ENCODE assay signal across 29 cellular contexts in genomic region chr1:31687601-31688000, GRCh38. TPM values are rescaled to one million over a fixed set of nuclear protein-coding genes. Genes with fewer than 3 reads are reported as not detected.
DNase-seq lines count a peak whose midpoint lies in the region; ATAC-seq lines count a peak whose summit lies in the region.
"Had no signal": no experiment of that assay in that cellular context is flagged by ENCODE, and none has a peak within 500 bp of the region (broad histone marks: within the 10 kb centered on the region; RNA-seq: fewer than 3 reads in every experiment).

No MANE protein-coding gene starts in this region.

- H3K36me3 Mint-ChIP-seq in activated naive CD4-positive, alpha-beta T cell treated with anti-CD3 and anti-CD28 coated beads, Interleukin-2, amount 10 ng/mL, durations not matched to agents 7 days and 5 days = no peaks in the 10 kb centered on the region
- no peaks in the 10 kb centered on the region for H3K36me3 Mint-ChIP-seq in activated naive CD4-positive, alpha-beta T cell treated with anti-CD3 and anti-CD28 coated beads for 36 hours (ENCODE audit: low read depth)
- H3K36me3 Mint-ChIP-seq: CD14-positive monocyte; CD8-positive, alpha-beta memory T cell had no signal

- H2AK5ac ChIP-seq in neuronal stem cell (ENCODE audit: low read depth, low read length) = peak overlapping the region; percentile 32

- intact Hi-C loops in activated naive CD4-positive, alpha-beta T cell treated with anti-CD3 and anti-CD28 coated beads for 36 hours (cut with micrococcal nuclease) = no loop called here

- H3K14ac ChIP-seq in neuronal stem cell (ENCODE audit: low read length) = no peak overlapping the region

- no peak overlapping the region for H3K18ac ChIP-seq in neuronal stem cell (ENCODE audit: low read length)

- H3K9me3 Mint-ChIP-seq in activated naive CD4-positive, alpha-beta T cell treated with anti-CD3 and anti-CD28 coated beads, Interleukin-2, amount 10 ng/mL, durations not matched to agents 7 days and 5 days = no peaks in the 10 kb centered on the region
- H3K9me3 Mint-ChIP-seq in activated naive CD4-positive, alpha-beta T cell treated with anti-CD3 and anti-CD28 coated beads for 36 hours = no peaks in the 10 kb centered on the region
- H3K9me3 Mint-ChIP-seq: CD8-positive, alpha-beta memory T cell; GM23338 had no signal

- H2BK120ac ChIP-seq in neuronal stem cell (ENCODE audit: low read depth, low read length) = no peak overlapping the region

- peaks cover 2 to 9% of the 10 kb centered on the region in 2 donors for H3K4me1 ChIP-seq in neuronal stem cell (ENCODE audit: control insufficient read depth in 2 of 2, insufficient read depth in 1 of 2, low read depth in 1 of 2, low read length in 2 of 2)
- H3K4me1 ChIP-seq: BE2C, HAP-1 had no signal

- no peak overlapping the region for H3K4me2 ChIP-seq in neuronal stem cell (ENCODE audit: insufficient read depth, low read length, poor library complexity, severe bottlenecking)
- H3K4me2 ChIP-seq: GM23338 had no signal

- H3K4me3 Mint-ChIP-seq in activated naive CD4-positive, alpha-beta T cell treated with anti-CD3 and anti-CD28 coated beads, Interleukin-2, amount 10 ng/mL, durations not matched to agents 7 days and 5 days = no peak overlapping the region
- no peak overlapping the region for H3K4me3 Mint-ChIP-seq in activated naive CD4-positive, alpha-beta T cell treated with anti-CD3 and anti-CD28 coated beads for 36 hours
- H3K4me3 Mint-ChIP-seq: CD14-positive monocyte; CD8-positive, alpha-beta memory T cell; GM23338 had no signal

- no peaks in the 10 kb centered on the region for H3K9me3 ChIP-seq in neuronal stem cell (replicated peaks in 1 of 2; ENCODE audit: control insufficient read depth in 2 of 2, insufficient read depth in 1 of 2, low read depth in 1 of 2, low read length in 2 of 2)
- H3K9me3 ChIP-seq: BE2C, HAP-1 had no signal

- H3K4ac ChIP-seq in neuronal stem cell (ENCODE audit: low read length) = no peak overlapping the region

- no peaks in the 10 kb centered on the region for H3K79me1 ChIP-seq in neuronal stem cell (ENCODE audit: low read depth, low read length)

- H2BK5ac ChIP-seq in neuronal stem cell (ENCODE audit: low read length) = no peak overlapping the region

- no peaks in the 10 kb centered on the region for H3K36me3 ChIP-seq in neuronal stem cell (replicated peaks in 1 of 2; ENCODE audit: control insufficient read depth in 2 of 2, insufficient read depth in 2 of 2, low read length in 2 of 2)
- H3K36me3 ChIP-seq: BE2C, HAP-1 had no signal

- no peak overlapping the region for H3K4me3 ChIP-seq in neuronal stem cell (ENCODE audit: low read length in 2 of 2)
- H3K4me3 ChIP-seq: GM23338, HAP-1 had no signal

- H2BK12ac ChIP-seq in neuronal stem cell (ENCODE audit: low read length) = no peak overlapping the region

- no peak overlapping the region for H2AFZ ChIP-seq in neuronal stem cell (ENCODE audit: low read length)
- H2AFZ ChIP-seq: GM23338 had no signal

- peaks cover 25% of the 10 kb centered on the region for H3K27me3 Mint-ChIP-seq in activated naive CD4-positive, alpha-beta T cell treated with anti-CD3 and anti-CD28 coated beads, Interleukin-2, amount 10 ng/mL, durations not matched to agents 7 days and 5 days
- H3K27me3 Mint-ChIP-seq in activated naive CD4-positive, alpha-beta T cell treated with anti-CD3 and anti-CD28 coated beads for 36 hours (ENCODE audit: low read depth) = no peaks in the 10 kb centered on the region

- peak overlapping the region; percentile 45 for H3K27ac Mint-ChIP-seq in activated naive CD4-positive, alpha-beta T cell treated with anti-CD3 and anti-CD28 coated beads, Interleukin-2, amount 10 ng/mL, durations not matched to agents 7 days and 5 days
- no peak overlapping the region for H3K27ac Mint-ChIP-seq in activated naive CD4-positive, alpha-beta T cell treated with anti-CD3 and anti-CD28 coated beads for 36 hours
- H3K27ac Mint-ChIP-seq: CD14-positive monocyte, GM23338 had no signal

- no peak for ATAC-seq in GM19452 (IDR thresholded peaks at IDR 0.05; ENCODE audit: unreplicated experiment)
- ATAC-seq: GM23338, Panc1 had no signal

- H3K4me1 Mint-ChIP-seq in activated naive CD4-positive, alpha-beta T cell treated with anti-CD3 and anti-CD28 coated beads, Interleukin-2, amount 10 ng/mL, durations not matched to agents 7 days and 5 days = no peaks in the 10 kb centered on the region
- no peaks in the 10 kb centered on the region for H3K4me1 Mint-ChIP-seq in activated naive CD4-positive, alpha-beta T cell treated with anti-CD3 and anti-CD28 coated beads for 36 hours (ENCODE audit: low read depth)
- H3K4me1 Mint-ChIP-seq: CD14-positive monocyte; CD8-positive, alpha-beta memory T cell had no signal

- no peak for DNase-seq in activated naive CD4-positive, alpha-beta T cell treated with anti-CD3 and anti-CD28 coated beads, Interleukin-2, amount 10 ng/mL, durations not matched to agents 7 days and 5 days
- no peak for DNase-seq in activated naive CD4-positive, alpha-beta T cell treated with anti-CD3 and anti-CD28 coated beads for 36 hours
- peak; percentile 20 for DNase-seq in germinal center (ENCODE audit: low spot score)
- DNase-seq in neuronal stem cell (ENCODE audit: low spot score) = no peak
- no peak for DNase-seq in substantia nigra (lab: John Stamatoyannopoulos, UW)
- no peak for DNase-seq in D341Med (ENCODE audit: low spot score)
- no peak for DNase-seq in iPS-NIHi11 (ENCODE audit: low spot score)
- DNase-seq: BE2C; CD8-positive, alpha-beta memory T cell; DMS153; DND-41; Karpas-422; NCI-H1092 treated with DMSO at 0.1 percent for 48 hours; NCI-H1436; NCI-H187; NCI-H2081 treated with DMSO at 0.1 percent for 48 hours; NCI-H2171; NCI-H226; NCI-H510A; NCI-H69; SHP77 had no signal

- H3K9ac ChIP-seq in neuronal stem cell (ENCODE audit: low read depth, low read length, poor library complexity) = no peak overlapping the region

- H4K91ac ChIP-seq in neuronal stem cell (ENCODE audit: low read depth, low read length, poor library complexity) = no peak overlapping the region

- H3K27me3 ChIP-seq in neuronal stem cell (ENCODE audit: control insufficient read depth in 3 of 3, insufficient read depth in 3 of 3, low read depth in 1 of 3, low read length in 3 of 3) = peaks cover 0 to 40% (median 0%) of the 10 kb centered on the region in 3 experiments
- H3K27me3 ChIP-seq: BE2C had no signal

- H4K8ac ChIP-seq in neuronal stem cell (ENCODE audit: low read depth, low read length) = no peak overlapping the region

- WGBS in neuronal stem cell (ENCODE audit: extremely low coverage in 2 of 2, insufficient read length in 2 of 2, insufficient replicate concordance in 1 of 2), 2 donors = no CpG with 5 or more reads among the region's 8 CpGs

- H3K23ac ChIP-seq in neuronal stem cell (ENCODE audit: low read depth, low read length, poor library complexity) = peak overlapping the region; percentile 34

- H3K27ac ChIP-seq in neuronal stem cell (replicated peaks; ENCODE audit: low read length) (no peak overlapping the region), substantia nigra (ENCODE audit: low read depth, low read length, poor library complexity, severe bottlenecking) (no peak overlapping the region)
- H3K27ac ChIP-seq: 22Rv1, HL-60 had no signal

- H2BK15ac ChIP-seq in neuronal stem cell (ENCODE audit: low read length) = no peak overlapping the region

- CTCF ChIA-PET in activated naive CD4-positive, alpha-beta T cell treated with anti-CD3 and anti-CD28 coated beads, Interleukin-2, amount 10 ng/mL, durations not matched to agents 7 days and 5 days (lab: Charles Lee) = no interaction called here
- CTCF ChIA-PET in activated naive CD4-positive, alpha-beta T cell treated with anti-CD3 and anti-CD28 coated beads for 36 hours (lab: Charles Lee) = no interaction called here

RNA-seq across cellular contexts. Expression of gene COL16A1, which starts 16.2 kb away (rescaled TPM):
- under 1 TPM; 0.17 to 0.47 TPM for total RNA-seq in activated naive CD4-positive, alpha-beta T cell treated with anti-CD3 and anti-CD28 coated beads for 36 hours
- 1.2 TPM for polyA plus RNA-seq in neuronal stem cell (2013, experiment 1 of 2)
- polyA plus RNA-seq in neuronal stem cell (2013, experiment 2 of 2) = 1.3 TPM
- total RNA-seq: OCI-LY7 had no signal
- polyA plus RNA-seq: CD14-positive monocyte; CD8-positive, alpha-beta memory T cell had no signal

RNA-seq across cellular contexts. Expression of gene PEF1, which starts 42.9 kb away (rescaled TPM):
- 10 to 100 TPM; 79.6 to 80.6 TPM for total RNA-seq in activated naive CD4-positive, alpha-beta T cell treated with anti-CD3 and anti-CD28 coated beads for 36 hours
- 43.1 TPM for polyA plus RNA-seq in neuronal stem cell (2013, experiment 1 of 2)
- polyA plus RNA-seq in neuronal stem cell (2013, experiment 2 of 2) = 43.8 TPM
